ENCODE assay signal across 1 cellular context in genomic region chr20:414161-414560, GRCh38.
TF ChIP-seq lines count a peak whose summit lies in the region.

No MANE protein-coding gene starts in this region.

TF ChIP-seq in HepG2, 621 proteins besides CTCF, POLR2A, EP300 and RAD21:
- no peak for TF ChIP-seq ASH2L (IDR thresholded peaks at IDR 0.05; ENCODE audit: insufficient read length, low read depth, low read length)
- no peak for TF ChIP-seq SMAD3 (CRISPR knock-in tag; IDR thresholded peaks at IDR 0.05)
- TF ChIP-seq, protein P1, sequence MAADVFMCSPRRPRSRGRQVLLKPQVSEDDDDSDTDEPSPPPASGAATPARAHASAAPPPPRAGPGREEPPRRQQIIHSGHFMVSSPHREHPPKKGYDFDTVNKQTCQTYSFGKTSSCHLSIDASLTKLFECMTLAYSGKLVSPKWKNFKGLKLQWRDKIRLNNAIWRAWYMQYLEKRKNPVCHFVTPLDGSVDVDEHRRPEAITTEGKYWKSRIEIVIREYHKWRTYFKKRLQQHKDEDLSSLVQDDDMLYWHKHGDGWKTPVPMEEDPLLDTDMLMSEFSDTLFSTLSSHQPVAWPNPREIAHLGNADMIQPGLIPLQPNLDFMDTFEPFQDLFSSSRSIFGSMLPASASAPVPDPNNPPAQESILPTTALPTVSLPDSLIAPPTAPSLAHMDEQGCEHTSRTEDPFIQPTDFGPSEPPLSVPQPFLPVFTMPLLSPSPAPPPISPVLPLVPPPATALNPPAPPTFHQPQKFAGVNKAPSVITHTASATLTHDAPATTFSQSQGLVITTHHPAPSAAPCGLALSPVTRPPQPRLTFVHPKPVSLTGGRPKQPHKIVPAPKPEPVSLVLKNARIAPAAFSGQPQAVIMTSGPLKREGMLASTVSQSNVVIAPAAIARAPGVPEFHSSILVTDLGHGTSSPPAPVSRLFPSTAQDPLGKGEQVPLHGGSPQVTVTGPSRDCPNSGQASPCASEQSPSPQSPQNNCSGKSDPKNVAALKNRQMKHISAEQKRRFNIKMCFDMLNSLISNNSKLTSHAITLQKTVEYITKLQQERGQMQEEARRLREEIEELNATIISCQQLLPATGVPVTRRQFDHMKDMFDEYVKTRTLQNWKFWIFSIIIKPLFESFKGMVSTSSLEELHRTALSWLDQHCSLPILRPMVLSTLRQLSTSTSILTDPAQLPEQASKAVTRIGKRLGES (CRISPR knock-in tag; IDR thresholded peaks at IDR 0.05; ENCODE audit: borderline replicate concordance) = no peak
- no peak for TF ChIP-seq ZNF549 (CRISPR knock-in tag; IDR thresholded peaks at IDR 0.05)
- TF ChIP-seq ZNF557 (CRISPR knock-in tag; IDR thresholded peaks at IDR 0.05) = no peak
- no peak for TF ChIP-seq ZFP82 (CRISPR knock-in tag; IDR thresholded peaks at IDR 0.05; ENCODE audit: borderline replicate concordance)
- TF ChIP-seq ZEB1 (IDR thresholded peaks at IDR 0.05; ENCODE audit: insufficient replicate concordance, low read depth) = no peak
- TF ChIP-seq KDM6A (CRISPR knock-in tag; IDR thresholded peaks at IDR 0.05; ENCODE audit: low read depth) = no peak
- no peak for TF ChIP-seq ZBTB21 (CRISPR knock-in tag; IDR thresholded peaks at IDR 0.05)
- TF ChIP-seq ZNF678 (CRISPR knock-in tag; IDR thresholded peaks at IDR 0.05) = no peak
- no peak for TF ChIP-seq ZNF616 (CRISPR knock-in tag; IDR thresholded peaks at IDR 0.05; ENCODE audit: low read depth)
- TF ChIP-seq, protein P2, sequence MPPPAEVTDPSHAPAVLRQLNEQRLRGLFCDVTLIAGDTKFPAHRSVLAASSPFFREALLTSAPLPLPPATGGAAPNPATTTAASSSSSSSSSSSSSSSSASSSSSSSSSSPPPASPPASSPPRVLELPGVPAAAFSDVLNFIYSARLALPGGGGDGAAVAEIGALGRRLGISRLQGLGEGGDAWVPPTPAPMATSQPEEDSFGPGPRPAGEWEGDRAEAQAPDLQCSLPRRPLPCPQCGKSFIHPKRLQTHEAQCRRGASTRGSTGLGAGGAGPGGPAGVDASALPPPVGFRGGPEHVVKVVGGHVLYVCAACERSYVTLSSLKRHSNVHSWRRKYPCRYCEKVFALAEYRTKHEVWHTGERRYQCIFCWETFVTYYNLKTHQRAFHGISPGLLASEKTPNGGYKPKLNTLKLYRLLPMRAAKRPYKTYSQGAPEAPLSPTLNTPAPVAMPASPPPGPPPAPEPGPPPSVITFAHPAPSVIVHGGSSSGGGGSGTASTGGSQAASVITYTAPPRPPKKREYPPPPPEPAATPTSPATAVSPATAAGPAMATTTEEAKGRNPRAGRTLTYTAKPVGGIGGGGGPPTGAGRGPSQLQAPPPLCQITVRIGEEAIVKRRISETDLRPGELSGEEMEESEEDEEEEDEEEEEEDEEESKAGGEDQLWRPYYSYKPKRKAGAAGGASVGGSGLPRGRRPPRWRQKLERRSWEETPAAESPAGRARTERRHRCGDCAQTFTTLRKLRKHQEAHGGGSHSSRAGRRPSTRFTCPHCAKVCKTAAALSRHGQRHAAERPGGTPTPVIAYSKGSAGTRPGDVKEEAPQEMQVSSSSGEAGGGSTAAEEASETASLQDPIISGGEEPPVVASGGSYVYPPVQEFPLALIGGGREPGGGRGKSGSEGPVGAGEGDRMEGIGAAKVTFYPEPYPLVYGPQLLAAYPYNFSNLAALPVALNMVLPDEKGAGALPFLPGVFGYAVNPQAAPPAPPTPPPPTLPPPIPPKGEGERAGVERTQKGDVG (CRISPR knock-in tag; IDR thresholded peaks at IDR 0.05; ENCODE audit: borderline replicate concordance) = no peak
- TF ChIP-seq POLR2G (IDR thresholded peaks at IDR 0.05; ENCODE audit: low read depth, low read length) = peak; percentile 50; the same call in 1 of the 2 replicates
- TF ChIP-seq, protein P3, sequence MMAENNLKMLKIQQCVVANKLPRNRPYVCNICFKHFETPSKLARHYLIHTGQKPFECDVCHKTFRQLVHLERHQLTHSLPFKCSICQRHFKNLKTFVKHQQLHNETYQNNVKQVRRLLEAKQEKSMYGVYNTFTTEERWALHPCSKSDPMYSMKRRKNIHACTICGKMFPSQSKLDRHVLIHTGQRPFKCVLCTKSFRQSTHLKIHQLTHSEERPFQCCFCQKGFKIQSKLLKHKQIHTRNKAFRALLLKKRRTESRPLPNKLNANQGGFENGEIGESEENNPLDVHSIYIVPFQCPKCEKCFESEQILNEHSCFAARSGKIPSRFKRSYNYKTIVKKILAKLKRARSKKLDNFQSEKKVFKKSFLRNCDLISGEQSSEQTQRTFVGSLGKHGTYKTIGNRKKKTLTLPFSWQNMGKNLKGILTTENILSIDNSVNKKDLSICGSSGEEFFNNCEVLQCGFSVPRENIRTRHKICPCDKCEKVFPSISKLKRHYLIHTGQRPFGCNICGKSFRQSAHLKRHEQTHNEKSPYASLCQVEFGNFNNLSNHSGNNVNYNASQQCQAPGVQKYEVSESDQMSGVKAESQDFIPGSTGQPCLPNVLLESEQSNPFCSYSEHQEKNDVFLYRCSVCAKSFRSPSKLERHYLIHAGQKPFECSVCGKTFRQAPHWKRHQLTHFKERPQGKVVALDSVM (CRISPR knock-in tag; IDR thresholded peaks at IDR 0.05) = 0 out of 2 replicates have a peak, but pooled peaks have one; percentile 12
- no peak for TF ChIP-seq MTA1 (CRISPR knock-in tag; IDR thresholded peaks at IDR 0.05; ENCODE audit: borderline replicate concordance)
- no peak for TF ChIP-seq ZNF331 (CRISPR knock-in tag; IDR thresholded peaks at IDR 0.05)
- TF ChIP-seq MAFF (IDR thresholded peaks at IDR 0.05; ENCODE audit: low read depth, low read length) = no peak
- TF ChIP-seq CHCHD3 (CRISPR knock-in tag; IDR thresholded peaks at IDR 0.05) = no peak
- peak; percentile 33 for TF ChIP-seq RBM22 (optimal IDR thresholded peaks at IDR 0.05; ENCODE audit: low read length)
- TF ChIP-seq ATF3 (CRISPR knock-in tag; IDR thresholded peaks at IDR 0.05) = no peak
- TF ChIP-seq ZNF326 (CRISPR knock-in tag; IDR thresholded peaks at IDR 0.05; ENCODE audit: borderline replicate concordance) = no peak
